Comparison of ENCODE assay signal across 1 cellular context in genomic region chr3:155854147-155854940, GRCh38.
TF ChIP-seq lines count a peak whose summit lies in the region.

TSS of gene SLC33A1 (minus strand) at chr3:155854427. CDS start at chr3:155853997, 430 bp downstream.

TF ChIP-seq in HepG2, 621 proteins besides CTCF, POLR2A, EP300 and RAD21 (continued from another document and continues in another):
- TF ChIP-seq CENPBD1 (CRISPR knock-in tag; IDR thresholded peaks at IDR 0.05; ENCODE audit: borderline replicate concordance, low read depth) (no peak), IKZF4 (CRISPR knock-in tag; IDR thresholded peaks at IDR 0.05; ENCODE audit: borderline replicate concordance, low read depth, not compliant biosample characterization) (peak; percentile 77), ZMAT3 (CRISPR knock-in tag; conservative IDR thresholded peaks at IDR 0.05) (no peak), DRAP1 (CRISPR knock-in tag; IDR thresholded peaks at IDR 0.05) (peak; percentile 82), ATF1 (CRISPR knock-in tag; IDR thresholded peaks at IDR 0.05) (peak; percentile 88), ZNF451 (CRISPR knock-in tag; IDR thresholded peaks at IDR 0.05) (no peak), ZC3H13 (CRISPR knock-in tag; IDR thresholded peaks at IDR 0.05) (no peak; the same call in 1 of the 2 replicates), EEA1 (CRISPR knock-in tag; IDR thresholded peaks at IDR 0.05; ENCODE audit: borderline replicate concordance) (no peak), RBFOX2 (IDR thresholded peaks at IDR 0.05; ENCODE audit: low read depth, low read length) (peak; percentile 75; the same call in 1 of the 2 replicates), KDM3A (CRISPR knock-in tag; IDR thresholded peaks at IDR 0.05; ENCODE audit: low read depth) (peak; percentile 99), ZNF572 (CRISPR knock-in tag; IDR thresholded peaks at IDR 0.05) (0 out of 2 replicates have a peak, but pooled peaks have one; percentile 60), KDM4B (CRISPR knock-in tag; IDR thresholded peaks at IDR 0.05) (no peak; the same call in 1 of the 2 replicates), RNF2 (conservative IDR thresholded peaks at IDR 0.05; ENCODE audit: low read depth) (peak; percentile 52; the same call in 1 of the 2 replicates), JDP2 (CRISPR knock-in tag; IDR thresholded peaks at IDR 0.05; ENCODE audit: borderline replicate concordance) (no peak), HIVEP1 (CRISPR knock-in tag; IDR thresholded peaks at IDR 0.05) (peak; percentile 67), MBD4 (IDR thresholded peaks at IDR 0.05; ENCODE audit: borderline replicate concordance, low read length) (no peak), ZNF564 (CRISPR knock-in tag; IDR thresholded peaks at IDR 0.05) (peak; percentile 49; the same call in 1 of the 2 replicates), ZBTB7A (CRISPR knock-in tag; IDR thresholded peaks at IDR 0.05) (peak; percentile 29; the same call in 1 of the 2 replicates), SIN3B (IDR thresholded peaks at IDR 0.05; ENCODE audit: low read length) (peak; percentile 85; the same call in 1 of the 2 replicates), FOXK1 (CRISPR knock-in tag; IDR thresholded peaks at IDR 0.05; ENCODE audit: borderline replicate concordance, low read depth) (peak; percentile 97), RBAK (CRISPR knock-in tag; IDR thresholded peaks at IDR 0.05) (peak; percentile 80; the same call in 1 of the 2 replicates), ZFP1 (CRISPR knock-in tag; IDR thresholded peaks at IDR 0.05) (peak; percentile 95), BRCA1 (CRISPR knock-in tag; IDR thresholded peaks at IDR 0.05) (0 out of 2 replicates have a peak, but pooled peaks have one; percentile 12), PHB2 (IDR thresholded peaks at IDR 0.05; ENCODE audit: partially characterized antibody) (no peak), CENPT (CRISPR knock-in tag; IDR thresholded peaks at IDR 0.05; ENCODE audit: low read depth) (peak; percentile 74; the same call in 1 of the 2 replicates), RNF219 (CRISPR knock-in tag; IDR thresholded peaks at IDR 0.05) (peak; percentile 97), ZBTB25 (CRISPR knock-in tag; IDR thresholded peaks at IDR 0.05) (peak; percentile 99), CEBPG (CRISPR knock-in tag; IDR thresholded peaks at IDR 0.05) (peak; percentile 93), ZNF292 (CRISPR knock-in tag; IDR thresholded peaks at IDR 0.05; ENCODE audit: borderline replicate concordance, low read depth) (no peak; the same call in 1 of the 2 replicates), ZNF780A (CRISPR knock-in tag; IDR thresholded peaks at IDR 0.05) (no peak; the same call in 1 of the 2 replicates), DZIP1 (CRISPR knock-in tag; IDR thresholded peaks at IDR 0.05) (no peak)
- TF ChIP-seq, protein P1, sequence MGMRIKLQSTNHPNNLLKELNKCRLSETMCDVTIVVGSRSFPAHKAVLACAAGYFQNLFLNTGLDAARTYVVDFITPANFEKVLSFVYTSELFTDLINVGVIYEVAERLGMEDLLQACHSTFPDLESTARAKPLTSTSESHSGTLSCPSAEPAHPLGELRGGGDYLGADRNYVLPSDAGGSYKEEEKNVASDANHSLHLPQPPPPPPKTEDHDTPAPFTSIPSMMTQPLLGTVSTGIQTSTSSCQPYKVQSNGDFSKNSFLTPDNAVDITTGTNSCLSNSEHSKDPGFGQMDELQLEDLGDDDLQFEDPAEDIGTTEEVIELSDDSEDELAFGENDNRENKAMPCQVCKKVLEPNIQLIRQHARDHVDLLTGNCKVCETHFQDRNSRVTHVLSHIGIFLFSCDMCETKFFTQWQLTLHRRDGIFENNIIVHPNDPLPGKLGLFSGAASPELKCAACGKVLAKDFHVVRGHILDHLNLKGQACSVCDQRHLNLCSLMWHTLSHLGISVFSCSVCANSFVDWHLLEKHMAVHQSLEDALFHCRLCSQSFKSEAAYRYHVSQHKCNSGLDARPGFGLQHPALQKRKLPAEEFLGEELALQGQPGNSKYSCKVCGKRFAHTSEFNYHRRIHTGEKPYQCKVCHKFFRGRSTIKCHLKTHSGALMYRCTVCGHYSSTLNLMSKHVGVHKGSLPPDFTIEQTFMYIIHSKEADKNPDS (CRISPR knock-in tag; IDR thresholded peaks at IDR 0.05) = 0 out of 2 replicates have a peak, but pooled peaks have one; percentile 6
- TF ChIP-seq, protein P2, sequence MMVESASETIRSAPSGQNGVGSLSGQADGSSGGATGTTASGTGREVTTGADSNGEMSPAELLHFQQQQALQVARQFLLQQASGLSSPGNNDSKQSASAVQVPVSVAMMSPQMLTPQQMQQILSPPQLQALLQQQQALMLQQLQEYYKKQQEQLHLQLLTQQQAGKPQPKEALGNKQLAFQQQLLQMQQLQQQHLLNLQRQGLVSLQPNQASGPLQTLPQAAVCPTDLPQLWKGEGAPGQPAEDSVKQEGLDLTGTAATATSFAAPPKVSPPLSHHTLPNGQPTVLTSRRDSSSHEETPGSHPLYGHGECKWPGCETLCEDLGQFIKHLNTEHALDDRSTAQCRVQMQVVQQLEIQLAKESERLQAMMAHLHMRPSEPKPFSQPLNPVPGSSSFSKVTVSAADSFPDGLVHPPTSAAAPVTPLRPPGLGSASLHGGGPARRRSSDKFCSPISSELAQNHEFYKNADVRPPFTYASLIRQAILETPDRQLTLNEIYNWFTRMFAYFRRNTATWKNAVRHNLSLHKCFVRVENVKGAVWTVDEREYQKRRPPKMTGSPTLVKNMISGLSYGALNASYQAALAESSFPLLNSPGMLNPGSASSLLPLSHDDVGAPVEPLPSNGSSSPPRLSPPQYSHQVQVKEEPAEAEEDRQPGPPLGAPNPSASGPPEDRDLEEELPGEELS (CRISPR knock-in tag; IDR thresholded peaks at IDR 0.05) = peak; percentile 61; the same call in 1 of the 2 replicates
- TF ChIP-seq, protein P3, sequence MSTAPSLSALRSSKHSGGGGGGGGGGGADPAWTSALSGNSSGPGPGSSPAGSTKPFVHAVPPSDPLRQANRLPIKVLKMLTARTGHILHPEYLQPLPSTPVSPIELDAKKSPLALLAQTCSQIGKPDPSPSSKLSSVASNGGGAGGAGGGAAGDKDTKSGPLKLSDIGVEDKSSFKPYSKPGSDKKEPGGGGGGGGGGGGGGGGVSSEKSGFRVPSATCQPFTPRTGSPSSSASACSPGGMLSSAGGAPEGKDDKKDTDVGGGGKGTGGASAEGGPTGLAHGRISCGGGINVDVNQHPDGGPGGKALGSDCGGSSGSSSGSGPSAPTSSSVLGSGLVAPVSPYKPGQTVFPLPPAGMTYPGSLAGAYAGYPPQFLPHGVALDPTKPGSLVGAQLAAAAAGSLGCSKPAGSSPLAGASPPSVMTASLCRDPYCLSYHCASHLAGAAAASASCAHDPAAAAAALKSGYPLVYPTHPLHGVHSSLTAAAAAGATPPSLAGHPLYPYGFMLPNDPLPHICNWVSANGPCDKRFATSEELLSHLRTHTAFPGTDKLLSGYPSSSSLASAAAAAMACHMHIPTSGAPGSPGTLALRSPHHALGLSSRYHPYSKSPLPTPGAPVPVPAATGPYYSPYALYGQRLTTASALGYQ (CRISPR knock-in tag; IDR thresholded peaks at IDR 0.05) = no peak; the same call in 1 of the 2 replicates
- TF ChIP-seq, protein P4, sequence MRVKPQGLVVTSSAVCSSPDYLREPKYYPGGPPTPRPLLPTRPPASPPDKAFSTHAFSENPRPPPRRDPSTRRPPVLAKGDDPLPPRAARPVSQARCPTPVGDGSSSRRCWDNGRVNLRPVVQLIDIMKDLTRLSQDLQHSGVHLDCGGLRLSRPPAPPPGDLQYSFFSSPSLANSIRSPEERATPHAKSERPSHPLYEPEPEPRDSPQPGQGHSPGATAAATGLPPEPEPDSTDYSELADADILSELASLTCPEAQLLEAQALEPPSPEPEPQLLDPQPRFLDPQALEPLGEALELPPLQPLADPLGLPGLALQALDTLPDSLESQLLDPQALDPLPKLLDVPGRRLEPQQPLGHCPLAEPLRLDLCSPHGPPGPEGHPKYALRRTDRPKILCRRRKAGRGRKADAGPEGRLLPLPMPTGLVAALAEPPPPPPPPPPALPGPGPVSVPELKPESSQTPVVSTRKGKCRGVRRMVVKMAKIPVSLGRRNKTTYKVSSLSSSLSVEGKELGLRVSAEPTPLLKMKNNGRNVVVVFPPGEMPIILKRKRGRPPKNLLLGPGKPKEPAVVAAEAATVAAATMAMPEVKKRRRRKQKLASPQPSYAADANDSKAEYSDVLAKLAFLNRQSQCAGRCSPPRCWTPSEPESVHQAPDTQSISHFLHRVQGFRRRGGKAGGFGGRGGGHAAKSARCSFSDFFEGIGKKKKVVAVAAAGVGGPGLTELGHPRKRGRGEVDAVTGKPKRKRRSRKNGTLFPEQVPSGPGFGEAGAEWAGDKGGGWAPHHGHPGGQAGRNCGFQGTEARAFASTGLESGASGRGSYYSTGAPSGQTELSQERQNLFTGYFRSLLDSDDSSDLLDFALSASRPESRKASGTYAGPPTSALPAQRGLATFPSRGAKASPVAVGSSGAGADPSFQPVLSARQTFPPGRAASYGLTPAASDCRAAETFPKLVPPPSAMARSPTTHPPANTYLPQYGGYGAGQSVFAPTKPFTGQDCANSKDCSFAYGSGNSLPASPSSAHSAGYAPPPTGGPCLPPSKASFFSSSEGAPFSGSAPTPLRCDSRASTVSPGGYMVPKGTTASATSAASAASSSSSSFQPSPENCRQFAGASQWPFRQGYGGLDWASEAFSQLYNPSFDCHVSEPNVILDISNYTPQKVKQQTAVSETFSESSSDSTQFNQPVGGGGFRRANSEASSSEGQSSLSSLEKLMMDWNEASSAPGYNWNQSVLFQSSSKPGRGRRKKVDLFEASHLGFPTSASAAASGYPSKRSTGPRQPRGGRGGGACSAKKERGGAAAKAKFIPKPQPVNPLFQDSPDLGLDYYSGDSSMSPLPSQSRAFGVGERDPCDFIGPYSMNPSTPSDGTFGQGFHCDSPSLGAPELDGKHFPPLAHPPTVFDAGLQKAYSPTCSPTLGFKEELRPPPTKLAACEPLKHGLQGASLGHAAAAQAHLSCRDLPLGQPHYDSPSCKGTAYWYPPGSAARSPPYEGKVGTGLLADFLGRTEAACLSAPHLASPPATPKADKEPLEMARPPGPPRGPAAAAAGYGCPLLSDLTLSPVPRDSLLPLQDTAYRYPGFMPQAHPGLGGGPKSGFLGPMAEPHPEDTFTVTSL (CRISPR knock-in tag; IDR thresholded peaks at IDR 0.05; ENCODE audit: borderline replicate concordance) = peak; percentile 78; the same call in 1 of the 2 replicates
- TF ChIP-seq, protein P5, sequence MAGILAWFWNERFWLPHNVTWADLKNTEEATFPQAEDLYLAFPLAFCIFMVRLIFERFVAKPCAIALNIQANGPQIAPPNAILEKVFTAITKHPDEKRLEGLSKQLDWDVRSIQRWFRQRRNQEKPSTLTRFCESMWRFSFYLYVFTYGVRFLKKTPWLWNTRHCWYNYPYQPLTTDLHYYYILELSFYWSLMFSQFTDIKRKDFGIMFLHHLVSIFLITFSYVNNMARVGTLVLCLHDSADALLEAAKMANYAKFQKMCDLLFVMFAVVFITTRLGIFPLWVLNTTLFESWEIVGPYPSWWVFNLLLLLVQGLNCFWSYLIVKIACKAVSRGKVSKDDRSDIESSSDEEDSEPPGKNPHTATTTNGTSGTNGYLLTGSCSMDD (CRISPR knock-in tag; IDR thresholded peaks at IDR 0.05) = peak; percentile 28; the same call in 1 of the 2 replicates
